In the genomic region with DNA sequence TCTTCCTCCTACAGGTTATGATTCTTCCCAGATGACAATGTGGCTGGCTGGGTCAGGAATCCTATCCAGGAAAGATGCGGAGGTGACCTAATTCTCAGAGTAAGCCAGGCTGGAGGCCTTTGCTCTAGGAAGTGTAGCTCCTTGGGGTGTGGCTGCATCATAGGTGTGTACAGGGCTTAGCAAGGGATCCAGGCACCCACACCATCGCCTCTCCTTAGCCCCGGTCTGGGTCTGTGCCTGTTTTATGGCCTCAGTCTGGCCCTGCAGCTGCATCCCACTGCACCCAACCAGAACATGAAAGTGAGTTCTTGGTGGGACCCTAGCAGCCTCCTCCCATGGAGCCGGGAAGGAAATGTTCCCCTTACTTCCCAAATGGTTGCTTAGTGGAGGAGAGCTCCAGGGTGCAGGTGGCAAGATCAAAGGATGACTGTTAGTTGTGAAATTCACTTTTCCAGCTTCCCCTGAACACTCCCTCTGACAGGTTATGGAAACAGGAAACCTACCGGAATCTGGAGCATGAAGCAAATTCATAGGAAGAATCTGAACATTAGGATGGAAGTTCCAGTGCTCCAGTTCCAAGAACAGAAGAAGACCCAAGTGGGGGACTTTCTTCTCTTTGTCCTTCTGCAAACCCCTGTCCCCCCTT, we compare ENCODE assay signal across 1 cellular context.
TF ChIP-seq lines count a peak whose summit lies in the region.

No MANE protein-coding gene starts in this region.

TF ChIP-seq in IMR-90, 13 proteins besides CTCF, POLR2A, EP300 and RAD21:
- TF ChIP-seq MAFK (IDR thresholded peaks at IDR 0.05; ENCODE audit: low read depth, low read length), result no peak
- TF ChIP-seq NFE2L2 (IDR thresholded peaks at IDR 0.05; ENCODE audit: low read depth, low read length), result no peak
- TF ChIP-seq, protein P1, sequence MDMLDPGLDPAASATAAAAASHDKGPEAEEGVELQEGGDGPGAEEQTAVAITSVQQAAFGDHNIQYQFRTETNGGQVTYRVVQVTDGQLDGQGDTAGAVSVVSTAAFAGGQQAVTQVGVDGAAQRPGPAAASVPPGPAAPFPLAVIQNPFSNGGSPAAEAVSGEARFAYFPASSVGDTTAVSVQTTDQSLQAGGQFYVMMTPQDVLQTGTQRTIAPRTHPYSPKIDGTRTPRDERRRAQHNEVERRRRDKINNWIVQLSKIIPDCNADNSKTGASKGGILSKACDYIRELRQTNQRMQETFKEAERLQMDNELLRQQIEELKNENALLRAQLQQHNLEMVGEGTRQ (IDR thresholded peaks at IDR 0.05; ENCODE audit: low read depth, low read length), result no peak
- TF ChIP-seq CHD1 (IDR thresholded peaks at IDR 0.05; ENCODE audit: low read depth, low read length), result no peak
- TF ChIP-seq, protein P2, sequence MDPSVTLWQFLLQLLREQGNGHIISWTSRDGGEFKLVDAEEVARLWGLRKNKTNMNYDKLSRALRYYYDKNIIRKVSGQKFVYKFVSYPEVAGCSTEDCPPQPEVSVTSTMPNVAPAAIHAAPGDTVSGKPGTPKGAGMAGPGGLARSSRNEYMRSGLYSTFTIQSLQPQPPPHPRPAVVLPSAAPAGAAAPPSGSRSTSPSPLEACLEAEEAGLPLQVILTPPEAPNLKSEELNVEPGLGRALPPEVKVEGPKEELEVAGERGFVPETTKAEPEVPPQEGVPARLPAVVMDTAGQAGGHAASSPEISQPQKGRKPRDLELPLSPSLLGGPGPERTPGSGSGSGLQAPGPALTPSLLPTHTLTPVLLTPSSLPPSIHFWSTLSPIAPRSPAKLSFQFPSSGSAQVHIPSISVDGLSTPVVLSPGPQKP (IDR thresholded peaks at IDR 0.05; ENCODE audit: borderline replicate concordance, low read depth, low read length), result no peak
- TF ChIP-seq BHLHE40 (IDR thresholded peaks at IDR 0.05; ENCODE audit: low read depth, low read length), result no peak
- TF ChIP-seq RFX5 (IDR thresholded peaks at IDR 0.05; ENCODE audit: low read depth, low read length), result no peak
- no peak for TF ChIP-seq CEBPB (IDR thresholded peaks at IDR 0.05; ENCODE audit: low read depth, low read length)
